In genomic region chr20:17571153-17571527, GRCh38 we compare ENCODE assay signal across 8 cellular contexts. TPM values are rescaled to one million over a fixed set of nuclear protein-coding genes. Genes with fewer than 3 reads are reported as not detected.
DNase-seq lines count a peak whose midpoint lies in the region; ATAC-seq and TF ChIP-seq lines count a peak whose summit lies in the region.

No MANE protein-coding gene starts in this region.

- peak; percentile 11 for DNase-seq in CD1c-positive myeloid dendritic cell (ENCODE audit: extremely low spot score)
- no peak for DNase-seq in HAP-1 (ENCODE audit: low spot score in 2 of 2)
- no peak for DNase-seq in activated T-helper 2 cell treated with anti-CD3 and anti-CD28 coated beads, Interferon-gamma antibody, Interleukin-2, Interleukin-4, amounts not matched to agents 10 μg/mL and 5 μg/mL and 100 μg/mL, durations not matched to agents 14 hours and 24 hours and 36 hours (ENCODE audit: low spot score)
- no peak for DNase-seq in testis
- no peak for DNase-seq in NOMO-1 treated with DMSO at 0.1 percent for 48 hours (lab: John Stamatoyannopoulos, UW; ENCODE audit: unreplicated experiment)
- DNase-seq in GM03348 (ENCODE audit: low spot score): no peak

- H3K27me3 ChIP-seq in HAP-1 (ENCODE audit: low read depth) (no peaks in the 10 kb centered on the region), iPS-20b (ENCODE audit: insufficient read depth, low read length) (no peaks in the 10 kb centered on the region), testis (no peaks in the 10 kb centered on the region)

- peak overlapping the region; percentile 90 for H3K27ac Mint-ChIP-seq in activated T-helper 2 cell treated with anti-CD3 and anti-CD28 coated beads, Interferon-gamma antibody, Interleukin-2, Interleukin-4, amounts not matched to agents 10 μg/mL and 5 μg/mL and 100 μg/mL, durations not matched to agents 14 hours and 24 hours and 36 hours

- intact Hi-C loops in activated T-helper 2 cell treated with anti-CD3 and anti-CD28 coated beads, Interferon-gamma antibody, Interleukin-2, Interleukin-4, amounts not matched to agents 10 μg/mL and 5 μg/mL and 100 μg/mL, durations not matched to agents 14 hours and 24 hours and 36 hours (cut with micrococcal nuclease): loop anchor here (1.0 to 2.0 kb wide), 5 partner anchors 13 to 398 kb away; partner anchors contain the start of genes MGME1 and SNX5
- intact Hi-C loops in testis (cut with DNase I; ENCODE audit: low total_unique reads): no loop called here

- peaks cover 22% of the 10 kb centered on the region for H3K4me1 Mint-ChIP-seq in activated T-helper 2 cell treated with anti-CD3 and anti-CD28 coated beads, Interferon-gamma antibody, Interleukin-2, Interleukin-4, amounts not matched to agents 10 μg/mL and 5 μg/mL and 100 μg/mL, durations not matched to agents 14 hours and 24 hours and 36 hours (ENCODE audit: low read depth)

- peaks cover 7% of the 10 kb centered on the region for H3K36me3 Mint-ChIP-seq in activated T-helper 2 cell treated with anti-CD3 and anti-CD28 coated beads, Interferon-gamma antibody, Interleukin-2, Interleukin-4, amounts not matched to agents 10 μg/mL and 5 μg/mL and 100 μg/mL, durations not matched to agents 14 hours and 24 hours and 36 hours (ENCODE audit: low read depth)

- TF ChIP-seq POLR2A in testis (IDR thresholded peaks at IDR 0.05): no peak

- H3K9ac ChIP-seq in iPS-20b (ENCODE audit: low read depth, low read length): peak overlapping the region; percentile 84

- WGBS in testis, 2 donors: 4 to 7% methylated on average over 6 of the region's 6 CpGs

- in situ Hi-C loops in HAP-1 (cut with MboI; ENCODE audit: low sequenced_read_pairs): no loop called here

- peaks cover 6% of the 10 kb centered on the region for H3K27me3 Mint-ChIP-seq in activated T-helper 2 cell treated with anti-CD3 and anti-CD28 coated beads, Interferon-gamma antibody, Interleukin-2, Interleukin-4, amounts not matched to agents 10 μg/mL and 5 μg/mL and 100 μg/mL, durations not matched to agents 14 hours and 24 hours and 36 hours (ENCODE audit: low read depth)

- ATAC-seq in HG03280 (IDR thresholded peaks at IDR 0.05; ENCODE audit: unreplicated experiment): no peak

- H3K9me3 ChIP-seq in HAP-1: no peaks in the 10 kb centered on the region; the same call in 1 of the 2 replicates
- H3K9me3 ChIP-seq in iPS-20b (ENCODE audit: insufficient read depth, low read depth, low read length): no peaks in the 10 kb centered on the region
- H3K9me3 ChIP-seq in testis: no peaks in the 10 kb centered on the region

- H3K4me1 ChIP-seq in HAP-1 (peaks cover 44% of the 10 kb centered on the region), iPS-20b (ENCODE audit: insufficient read depth, low read length) (peaks cover 46% of the 10 kb centered on the region), testis (peaks cover 16% of the 10 kb centered on the region)

- TF ChIP-seq CTCF in testis (IDR thresholded peaks at IDR 0.05): no peak

- peak overlapping the region; percentile 91 for H3K4me3 Mint-ChIP-seq in activated T-helper 2 cell treated with anti-CD3 and anti-CD28 coated beads, Interferon-gamma antibody, Interleukin-2, Interleukin-4, amounts not matched to agents 10 μg/mL and 5 μg/mL and 100 μg/mL, durations not matched to agents 14 hours and 24 hours and 36 hours (ENCODE audit: low read depth)

- no peaks in the 10 kb centered on the region; the same call in 1 of the 2 replicates for H3K36me3 ChIP-seq in HAP-1 (replicated peaks)
- no peaks in the 10 kb centered on the region for H3K36me3 ChIP-seq in iPS-20b (ENCODE audit: insufficient read depth, low read depth, low read length)
- no peaks in the 10 kb centered on the region for H3K36me3 ChIP-seq in testis (ENCODE audit: low read depth, missing control alignments)

- no peak overlapping the region for H3K27ac ChIP-seq in iPS-20b (ENCODE audit: low read length)
- peak overlapping the region; percentile 100 for H3K27ac ChIP-seq in testis

- H3K4me3 ChIP-seq in HAP-1 (peak overlapping the region; percentile 85), iPS-20b (ENCODE audit: low read length) (peak overlapping the region; percentile 86), testis (peak overlapping the region; percentile 100)

- peaks cover 2% of the 10 kb centered on the region for H3K9me3 Mint-ChIP-seq in activated T-helper 2 cell treated with anti-CD3 and anti-CD28 coated beads, Interferon-gamma antibody, Interleukin-2, Interleukin-4, amounts not matched to agents 10 μg/mL and 5 μg/mL and 100 μg/mL, durations not matched to agents 14 hours and 24 hours and 36 hours

RNA-seq across cellular contexts. Expression of gene DSTN, which starts 1.3 kb away (rescaled TPM):
- total RNA-seq in activated T-helper 2 cell treated with anti-CD3 and anti-CD28 coated beads, Interferon-gamma antibody, Interleukin-2, Interleukin-4, amounts not matched to agents 10 μg/mL and 5 μg/mL and 100 μg/mL, durations not matched to agents 14 hours and 24 hours and 36 hours: 61.2 and 64.3 TPM in 2 replicates
- total RNA-seq in testis: 100 to 1,000 TPM; 121 to 148 TPM
- 301 TPM for polyA plus RNA-seq in testis (ENCODE audit: insufficient read depth, low read depth, low replicate concordance)

RNA-seq across cellular contexts. Expression of gene BFSP1, which starts 40.0 kb away (rescaled TPM):
- total RNA-seq in activated T-helper 2 cell treated with anti-CD3 and anti-CD28 coated beads, Interferon-gamma antibody, Interleukin-2, Interleukin-4, amounts not matched to agents 10 μg/mL and 5 μg/mL and 100 μg/mL, durations not matched to agents 14 hours and 24 hours and 36 hours: 0.51 and 0.82 TPM in 2 replicates
- 10 to 100 TPM; 10.7 to 11.3 TPM for total RNA-seq in testis
- 7.4 TPM for polyA plus RNA-seq in testis (ENCODE audit: insufficient read depth, low read depth, low replicate concordance)
